ENCODE assay signal across 22 cellular contexts in the genomic region with DNA sequence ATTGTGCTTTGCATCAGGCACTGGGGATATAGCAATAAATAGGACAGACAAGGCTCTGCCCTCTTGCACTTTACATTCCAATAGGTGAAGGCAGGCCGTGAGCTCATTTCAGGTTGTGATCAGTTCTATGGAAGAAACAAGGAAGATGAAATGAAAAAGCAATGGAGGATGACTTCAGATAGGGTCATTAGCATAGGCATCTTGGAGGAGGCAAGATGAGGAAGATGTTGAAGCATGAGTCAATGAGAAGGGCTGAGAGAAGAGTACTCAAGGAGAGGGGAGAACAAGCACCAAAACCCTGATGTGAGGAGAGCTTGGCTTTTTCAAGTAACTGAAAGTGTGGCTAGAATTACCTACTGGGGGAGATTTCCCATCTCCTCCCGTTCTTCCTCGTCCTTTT. TPM values are rescaled to one million over a fixed set of nuclear protein-coding genes. Genes with fewer than 3 reads are reported as not detected.
DNase-seq lines count a peak whose midpoint lies in the region; ATAC-seq and TF ChIP-seq lines count a peak whose summit lies in the region.
"Had no signal": no experiment of that assay in that cellular context is flagged by ENCODE, and none has a peak within 500 bp of the region (broad histone marks: within the 10 kb centered on the region; RNA-seq: fewer than 3 reads in every experiment).

No MANE protein-coding gene starts in this region.

- DNase-seq in HFFc6 = no peak
- peak; percentile 30 for DNase-seq in amniotic epithelial cell (ENCODE audit: low read depth)
- DNase-seq in kidney glomerular epithelial cell (lab: John Stamatoyannopoulos, UW) = peak; percentile 61
- DNase-seq in LoVo (ENCODE audit: low spot score) = no peak
- DNase-seq in activated T-cell treated with anti-CD3 and anti-CD28 coated beads, Interleukin-2, amount 50 U/mL, for 72 hours = no peak
- DNase-seq in CD14-positive monocyte (ENCODE audit: low spot score) = no peak
- DNase-seq: ACHN, C1 segment of cervical spinal cord, DMS 273 treated with DMSO at 0.1 percent for 48 hours, GF-D8, NCI-H1105 treated with DMSO at 0.1 percent for 48 hours, NCI-H1694, NCI-H2081 treated with DMSO at 0.1 percent for 48 hours, NCI-H510A treated with DMSO at 0.1 percent for 48 hours, NCI-H774, RPMI8226, SHP77 treated with DMSO at 0.1 percent for 48 hours, SK-N-SH had no signal

- intact Hi-C loops in CD14-positive monocyte (cut with micrococcal nuclease) = no loop called here

- H3K36me3 Mint-ChIP-seq in HFFc6 (ENCODE audit: low read depth) = peaks cover 2% of the 10 kb centered on the region
- H3K36me3 Mint-ChIP-seq in activated T-cell treated with anti-CD3 and anti-CD28 coated beads, Interleukin-2, amount 50 U/mL, for 72 hours (ENCODE audit: insufficient read depth in 2 of 2) = no peaks in the 10 kb centered on the region
- H3K36me3 Mint-ChIP-seq in CD14-positive monocyte = no peaks in the 10 kb centered on the region

- H3K27me3 Mint-ChIP-seq in HFFc6 (ENCODE audit: insufficient read depth) (peaks cover 4% of the 10 kb centered on the region), CD14-positive monocyte (ENCODE audit: low read depth in 3 of 3) (peaks cover under 1 to 7% (median 2%) of the 10 kb centered on the region in 3 donors)
- peaks cover 24% of the 10 kb centered on the region for H3K27me3 Mint-ChIP-seq in activated T-cell treated with anti-CD3 and anti-CD28 coated beads, Interleukin-2, amount 50 U/mL, for 72 hours (ENCODE audit: low read depth)

- H3K27ac Mint-ChIP-seq in HFFc6 = peak overlapping the region; percentile 76
- H3K27ac Mint-ChIP-seq in activated T-cell treated with anti-CD3 and anti-CD28 coated beads, Interleukin-2, amount 50 U/mL, for 72 hours = no peak overlapping the region
- H3K27ac Mint-ChIP-seq in CD14-positive monocyte = no peak overlapping the region
- H3K27ac Mint-ChIP-seq: GM23338 had no signal

- TF ChIP-seq CTCF in HFFc6 (IDR thresholded peaks at IDR 0.05) (no peak), CD14-positive monocyte (IDR thresholded peaks at IDR 0.05) (no peak)

- no peak overlapping the region for H3K4me3 Mint-ChIP-seq in HFFc6
- H3K4me3 Mint-ChIP-seq in activated T-cell treated with anti-CD3 and anti-CD28 coated beads, Interleukin-2, amount 50 U/mL, for 72 hours = no peak overlapping the region
- H3K4me3 Mint-ChIP-seq in CD14-positive monocyte = no peak overlapping the region
- H3K4me3 Mint-ChIP-seq: GM23338 had no signal

- H3K9me3 Mint-ChIP-seq in HFFc6 = peaks cover under 1% of the 10 kb centered on the region; the same call in 1 of the 2 replicates
- no peaks in the 10 kb centered on the region for H3K9me3 Mint-ChIP-seq in activated T-cell treated with anti-CD3 and anti-CD28 coated beads, Interleukin-2, amount 50 U/mL, for 72 hours
- peaks cover 0 to 5% (median 0%) of the 10 kb centered on the region in 7 donors for H3K9me3 Mint-ChIP-seq in CD14-positive monocyte
- H3K9me3 Mint-ChIP-seq: GM23338 had no signal

- peaks cover 71% of the 10 kb centered on the region for H3K4me1 Mint-ChIP-seq in HFFc6 (ENCODE audit: low read depth)
- peaks cover 5% of the 10 kb centered on the region for H3K4me1 Mint-ChIP-seq in activated T-cell treated with anti-CD3 and anti-CD28 coated beads, Interleukin-2, amount 50 U/mL, for 72 hours (ENCODE audit: low read depth)
- H3K4me1 Mint-ChIP-seq in CD14-positive monocyte = peaks cover 15% of the 10 kb centered on the region

- no peak for ATAC-seq in HG03521 (IDR thresholded peaks at IDR 0.05; ENCODE audit: unreplicated experiment)
- ATAC-seq in activated T-cell treated with anti-CD3 and anti-CD28 coated beads, Interleukin-2, amount 50 U/mL, for 72 hours (replicated peaks in 1 of 2) = no peak
- ATAC-seq: GM12878, GM23338, HCT116 had no signal

RNA-seq across cellular contexts. Expression of a gene that starts 5.0 kb away (rescaled TPM):
- total RNA-seq in HFFc6 (2021; fragmentation: NEBNext Ultra II Directional; extraction: Animal tissue kit (Norgen Biotek cat#: 25700)) = 1,000 to 10,000 TPM; 3,729 to 5,836 (median 4,094) TPM
- not detected for total RNA-seq in activated T-cell treated with anti-CD3 and anti-CD28 coated beads, Interleukin-2, amount 50 U/mL, for 72 hours
- polyA plus RNA-seq in CD14-positive monocyte = 10 to 100 TPM; 10.7 to 19.7 TPM

Comparison
In these comparisons a context has a peak if more than half of its experiments do, and no peak if none do; other contexts are left out.
1. DNase-seq: peak in amniotic epithelial cell (single experiment) and kidney glomerular epithelial cell (single experiment); none in HFFc6 (single experiment), LoVo (single experiment), activated T-cell treated with anti-CD3 and anti-CD28 coated beads, Interleukin-2, amount 50 U/mL, for 72 hours (0 of 2) and CD14-positive monocyte (single experiment).
2. RNA of a gene that starts 5.0 kb away (total RNA-seq): 3,729 to 5,836 TPM in HFFc6; not detected in activated T-cell treated with anti-CD3 and anti-CD28 coated beads, Interleukin-2, amount 50 U/mL, for 72 hours; every median in the first group is over 1,000 times any median in the second.